Comparison of ENCODE assay signal across 8 cellular contexts in the genomic region with DNA sequence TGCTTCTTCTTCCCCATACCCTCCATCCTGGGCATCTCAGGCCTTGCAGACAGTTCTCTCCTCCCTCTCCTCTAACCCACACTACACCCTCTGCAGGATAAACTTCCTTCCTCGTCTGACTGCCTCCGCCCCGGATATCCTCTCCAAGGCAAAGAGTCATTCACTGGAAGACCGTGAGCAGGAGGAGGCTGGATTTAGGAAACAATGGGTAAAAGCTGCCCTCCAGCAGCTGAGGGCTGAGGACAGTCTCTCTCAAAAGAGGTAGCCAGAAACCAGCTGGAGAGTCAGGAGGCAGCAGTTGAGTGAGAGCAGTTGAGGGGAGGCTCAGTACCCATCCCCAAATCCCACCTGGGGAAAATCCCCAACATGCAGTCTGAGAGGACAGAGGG. TPM values are rescaled to one million over a fixed set of nuclear protein-coding genes. Genes with fewer than 3 reads are reported as not detected.
A peak's percentile ranks its signal among the peaks of the same experiment; 100 is the strongest.
DNase-seq lines count a peak whose midpoint lies in the region; ATAC-seq and TF ChIP-seq lines count a peak whose summit lies in the region.

No MANE protein-coding gene starts in this region.

- H3K4me3 ChIP-seq in astrocyte of the spinal cord (ENCODE audit: low read depth, low read length) (peak overlapping the region; percentile 79), left lung (peak overlapping the region; percentile 65 to 73), upper lobe of right lung (peak overlapping the region; percentile 88)

- H3K27ac ChIP-seq in left lung (peak overlapping the region; percentile 90 to 96), upper lobe of right lung (peak overlapping the region; percentile 93)

- peak; percentile 85 for DNase-seq in ELR (ENCODE audit: low read depth)
- peak; percentile 70 for DNase-seq in NCI-H2029 (lab: John Stamatoyannopoulos, UW)
- DNase-seq in astrocyte of the spinal cord (ENCODE audit: low read depth, low spot score): peak; percentile 64
- DNase-seq in left lung: peak in 1 of 2 donors; percentile 54
- no peak for DNase-seq in upper lobe of right lung
- no peak for DNase-seq in posterior cingulate gyrus
- no peak for DNase-seq in mucosa of gallbladder (ENCODE audit: low spot score)

- in situ Hi-C loops in astrocyte of the spinal cord (cut with HindIII; ENCODE audit: low sequenced_read_pairs): no loop called here

- H3K4me1 ChIP-seq in left lung (peaks cover 47 to 78% of the 10 kb centered on the region in 2 donors), upper lobe of right lung (peaks cover 65% of the 10 kb centered on the region)

- H3K27me3 ChIP-seq in left lung (no peaks in the 10 kb centered on the region), upper lobe of right lung (no peaks in the 10 kb centered on the region)

- H3K36me3 ChIP-seq in left lung (no peaks in the 10 kb centered on the region), upper lobe of right lung (no peaks in the 10 kb centered on the region)

- intact Hi-C loops in left lung (cut with DNase I) (no loop called here), upper lobe of right lung (cut with DNase I) (loop anchor here (10.0 kb wide), 1 partner anchor 61 kb away; no protein-coding TSS in a partner anchor), posterior cingulate gyrus (cut with DNase I) (no loop called here)

- peak; percentile 18 for ATAC-seq in left lung
- ATAC-seq in upper lobe of right lung: peak; percentile 33
- ATAC-seq in GM21447 (IDR thresholded peaks at IDR 0.05; ENCODE audit: unreplicated experiment): no peak

- H3K9me3 ChIP-seq in left lung: no peaks in the 10 kb centered on the region
- H3K9me3 ChIP-seq in upper lobe of right lung: no peaks in the 10 kb centered on the region

- TF ChIP-seq CTCF in astrocyte of the spinal cord (IDR thresholded peaks at IDR 0.05; ENCODE audit: low read depth, low read length): no peak
- no peak for TF ChIP-seq CTCF in left lung (IDR thresholded peaks at IDR 0.05)
- no peak for TF ChIP-seq CTCF in upper lobe of right lung (IDR thresholded peaks at IDR 0.05)

RNA-seq across cellular contexts. Expression of a gene that starts 1.4 kb away (rescaled TPM):
- total RNA-seq in left lung (100 to 1,000 TPM; 216 to 235 TPM), upper lobe of right lung (280 TPM), mucosa of gallbladder (524 TPM)

RNA-seq across cellular contexts. Expression of a gene that starts 33.4 kb away (rescaled TPM):
- 10 to 100 TPM; 37.9 to 41.5 TPM for total RNA-seq in left lung
- 34.1 TPM for total RNA-seq in upper lobe of right lung
- 22.0 TPM for total RNA-seq in mucosa of gallbladder

RNA-seq across cellular contexts. Expression of a gene that starts 36.5 kb away (rescaled TPM):
- 10 to 100 TPM; 46.8 to 82.7 TPM for total RNA-seq in left lung
- total RNA-seq in upper lobe of right lung: 90.0 TPM
- total RNA-seq in mucosa of gallbladder: 39.4 TPM

Comparison
In these comparisons a context has a peak if more than half of its experiments do, and no peak if none do; other contexts are left out.
1. DNase-seq: peak in ELR (single experiment), NCI-H2029 (single experiment) and astrocyte of the spinal cord (single experiment); none in upper lobe of right lung (single experiment), posterior cingulate gyrus (0 of 10) and mucosa of gallbladder (single experiment).
2. Peak in every context shown above with its lines, with median percentiles within 50 percentile points of each other: H3K4me3 ChIP-seq.